Comparison of ENCODE assay signal across 8 cellular contexts in the genomic region with DNA sequence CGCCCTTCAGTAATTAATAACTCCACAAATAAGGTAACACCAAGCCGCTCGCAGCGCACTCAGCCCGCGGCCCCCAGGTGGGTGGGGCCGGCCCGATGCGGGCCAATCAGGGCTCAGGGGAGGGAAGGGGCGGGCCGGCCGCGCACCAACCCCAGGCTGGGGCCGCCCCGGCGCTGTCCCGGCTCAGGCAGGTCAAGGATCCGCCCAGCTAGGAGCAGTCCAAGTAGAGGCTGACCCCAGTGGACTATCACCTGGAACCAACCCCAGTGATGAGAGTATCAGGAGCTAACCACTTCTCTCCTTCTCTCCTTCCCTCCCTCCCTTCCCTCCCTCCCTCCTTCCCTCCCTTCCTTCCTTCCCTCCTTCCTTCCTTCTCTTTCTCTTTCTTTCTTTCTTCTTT.
DNase-seq lines count a peak whose midpoint lies in the region; ATAC-seq, FAIRE-seq and TF ChIP-seq lines count a peak whose summit lies in the region.

No MANE protein-coding gene starts in this region.

- H3K14ac ChIP-seq in IMR-90 (replicated peaks; ENCODE audit: low read depth, low read length), result no peak overlapping the region

- H3K27ac ChIP-seq in IMR-90 (ENCODE audit: insufficient read depth, low read length), result no peak overlapping the region
- no peak overlapping the region for H3K27ac ChIP-seq in colonic mucosa

- no peak overlapping the region for H3K23ac ChIP-seq in IMR-90 (ENCODE audit: low read depth, low read length)

- no peak overlapping the region for H2BK120ac ChIP-seq in IMR-90 (ENCODE audit: low read depth, low read length)

- H3K4ac ChIP-seq in IMR-90 (ENCODE audit: low read depth, low read length), result no peak overlapping the region

- H2BK15ac ChIP-seq in IMR-90 (ENCODE audit: low read depth, low read length), result no peak overlapping the region

- TF ChIP-seq RAD21 in IMR-90 (IDR thresholded peaks at IDR 0.05; ENCODE audit: low read length), result no peak

- no peak overlapping the region for H2AK9ac ChIP-seq in IMR-90 (replicated peaks; ENCODE audit: low read depth, low read length, poor library complexity)

- H3K4me3 ChIP-seq in IMR-90 (ENCODE audit: insufficient read depth, low read depth, low read length) (no peak overlapping the region), colonic mucosa (peak overlapping the region; percentile 11)

- H3K27me3 ChIP-seq in IMR-90 (ENCODE audit: control insufficient read depth, insufficient read depth, low read length), result no peaks in the 10 kb centered on the region; the same call in 1 of the 2 replicates
- no peaks in the 10 kb centered on the region for H3K27me3 ChIP-seq in colonic mucosa

- H3K9ac ChIP-seq in IMR-90 (ENCODE audit: low read depth, low read length), result no peak overlapping the region
- no peak overlapping the region for H3K9ac ChIP-seq in colonic mucosa (ENCODE audit: low read depth in 2 of 2, low read length in 2 of 2)

- no peak overlapping the region for H2BK5ac ChIP-seq in IMR-90 (ENCODE audit: low read depth, low read length, poor library complexity, severe bottlenecking)

- no peak overlapping the region for H2BK20ac ChIP-seq in IMR-90 (ENCODE audit: low read depth, low read length)

- H3K9me3 ChIP-seq in IMR-90 (ENCODE audit: control insufficient read depth, insufficient read depth, low read length), result no peaks in the 10 kb centered on the region
- H3K9me3 ChIP-seq in colonic mucosa, result no peaks in the 10 kb centered on the region

- no peak overlapping the region for H3K18ac ChIP-seq in IMR-90 (ENCODE audit: low read depth, low read length)

- no peak overlapping the region for H4K5ac ChIP-seq in IMR-90 (ENCODE audit: low read depth, low read length)

- no CpG with 5 or more reads among the region's 18 CpGs for WGBS in IMR-90 (ENCODE audit: extremely low coverage in 2 of 2, insufficient read length in 1 of 2), 2 experiments

- no peak for DNase-seq in IMR-90
- DNase-seq in colonic mucosa, result peak; percentile 65
- peak; percentile 90 for DNase-seq in mesenteric fat pad (ENCODE audit: low spot score)
- DNase-seq in urothelium cell line (ENCODE audit: low spot score), result peak; percentile 63
- DNase-seq in GF-D8 (lab: John Stamatoyannopoulos, UW), result no peak
- no peak for DNase-seq in NCI-H526 treated with DMSO at 0.1 percent for 48 hours (lab: John Stamatoyannopoulos, UW)

- no peaks in the 10 kb centered on the region for H3K9me1 ChIP-seq in IMR-90 (ENCODE audit: insufficient read depth, low read length)

- CTCF ChIA-PET in IMR-90 (lab: Yijun Ruan, JAX), result no interaction called here

- H2AFZ ChIP-seq in IMR-90 (replicated peaks; ENCODE audit: low read length, poor library complexity), result no peak overlapping the region

- H3K4me1 ChIP-seq in IMR-90 (ENCODE audit: control insufficient read depth, insufficient read depth, low read length) (no peaks in the 10 kb centered on the region), colonic mucosa (no peaks in the 10 kb centered on the region)

- in situ Hi-C loops in IMR-90 (cut with MboI; ENCODE audit: low sequenced_read_pairs), result no loop called here

- no peak overlapping the region for H3K4me2 ChIP-seq in IMR-90 (ENCODE audit: low read depth, low read length)

- no peak overlapping the region for H3K56ac ChIP-seq in IMR-90 (ENCODE audit: extremely low read depth, insufficient read depth, low read length)

- intact Hi-C loops in IMR-90 (cut with micrococcal nuclease), result no loop called here
- intact Hi-C loops in colonic mucosa (cut with DNase I), result no loop called here

- H3K36me3 ChIP-seq in IMR-90 (ENCODE audit: control insufficient read depth, insufficient read depth, low read length) (no peaks in the 10 kb centered on the region), colonic mucosa (no peaks in the 10 kb centered on the region)

- dilution Hi-C loops in IMR-90 (cut with HindIII; ENCODE audit: low sequenced_read_pairs, unreplicated experiment), result no loop called here

- H4K91ac ChIP-seq in IMR-90 (ENCODE audit: insufficient read depth, low read depth, low read length), result no peak overlapping the region

- TF ChIP-seq POLR2A in IMR-90 (IDR thresholded peaks at IDR 0.05; ENCODE audit: low read depth, low read length), result no peak

- POLR2A ChIA-PET in IMR-90 (lab: Charles Lee; ENCODE audit: unreplicated experiment), result no interaction called here

- FAIRE-seq in urothelium cell line (lab: Jason Lieb, UNC), result no peak

- H4K20me1 ChIP-seq in IMR-90 (ENCODE audit: insufficient read depth, low read length), result no peaks in the 10 kb centered on the region

- no peak overlapping the region for H4K8ac ChIP-seq in IMR-90 (ENCODE audit: low read depth in 2 of 2, low read length in 2 of 2)

- H3K79me1 ChIP-seq in IMR-90 (ENCODE audit: low read depth in 1 of 2, low read length in 2 of 2), result no peaks in the 10 kb centered on the region

- ATAC-seq in GM18867 (IDR thresholded peaks at IDR 0.05; ENCODE audit: unreplicated experiment), result peak; percentile 93
- peak; percentile 54; the same call in 1 of the 2 replicates for ATAC-seq in IMR-90 (ENCODE audit: low read depth)
- ATAC-seq in GM18520 (IDR thresholded peaks at IDR 0.05; ENCODE audit: unreplicated experiment), result no peak

- TF ChIP-seq CTCF in IMR-90 (conservative IDR thresholded peaks at IDR 0.05; ENCODE audit: low read depth, low read length) (no peak), colonic mucosa (IDR thresholded peaks at IDR 0.05) (no peak)

- no peak overlapping the region for H2AK5ac ChIP-seq in IMR-90 (ENCODE audit: low read depth, low read length)

- no TSS peak for BruUV-seq in IMR-90 (replicated peaks; lab: Mats Ljungman, UMichigan)

TF ChIP-seq in IMR-90, 13 proteins besides CTCF, POLR2A, EP300 and RAD21:
- TF ChIP-seq CHD1 (IDR thresholded peaks at IDR 0.05; ENCODE audit: low read depth, low read length) (no peak), MXI1 (IDR thresholded peaks at IDR 0.05; ENCODE audit: borderline replicate concordance, low read depth, low read length) (no peak), FOS (IDR thresholded peaks at IDR 0.05; ENCODE audit: low read depth, low read length) (no peak), MAZ (IDR thresholded peaks at IDR 0.05; ENCODE audit: borderline replicate concordance, low read depth, low read length) (no peak), CEBPB (IDR thresholded peaks at IDR 0.05; ENCODE audit: low read depth, low read length) (no peak), RCOR1 (IDR thresholded peaks at IDR 0.05; ENCODE audit: insufficient replicate concordance, low read length) (no peak)

Comparison
In these comparisons a context has a peak if more than half of its experiments do, and no peak if none do; other contexts are left out.
1. DNase-seq: peak in colonic mucosa (single experiment), mesenteric fat pad (single experiment) and urothelium cell line (single experiment); none in IMR-90 (single experiment), GF-D8 (single experiment) and NCI-H526 treated with DMSO at 0.1 percent for 48 hours (single experiment).